ENCODE assay signal across 1 cellular context in the genomic region with DNA sequence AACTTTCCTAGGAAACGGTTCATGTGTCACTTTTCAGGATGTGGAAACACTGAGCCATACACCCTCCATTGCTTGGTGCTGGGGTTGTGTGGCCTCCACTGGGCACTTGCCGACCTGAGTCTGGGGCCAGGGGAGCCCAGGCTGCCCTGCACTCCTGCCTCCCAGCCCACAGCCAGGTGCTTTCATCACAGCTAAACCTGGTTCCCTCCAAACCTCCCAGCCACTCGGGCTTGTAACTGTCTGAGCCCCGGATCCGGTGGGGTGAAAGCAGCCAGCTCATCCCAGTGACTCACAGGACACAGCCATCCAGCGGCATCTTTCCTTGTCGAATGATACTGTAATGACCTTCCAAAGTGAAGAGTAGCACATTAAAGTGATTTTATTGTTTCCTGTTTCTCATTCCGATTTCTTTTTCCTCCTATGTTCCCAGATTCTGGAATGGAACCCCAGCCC.
A peak's percentile ranks its signal among the peaks of the same experiment; 100 is the strongest.
TF ChIP-seq lines count a peak whose summit lies in the region.

No MANE protein-coding gene starts in this region.

TF ChIP-seq in HepG2, 621 proteins besides CTCF, POLR2A, EP300 and RAD21:
- peak; percentile 58 for TF ChIP-seq AGO2 (optimal IDR thresholded peaks at IDR 0.05; ENCODE audit: low read depth, low read length)
- 0 out of 2 replicates have a peak, but pooled peaks have one; percentile 24 for TF ChIP-seq ZNF777 (CRISPR knock-in tag; IDR thresholded peaks at IDR 0.05)
- 0 out of 2 replicates have a peak, but pooled peaks have one; percentile 25 for TF ChIP-seq NRL (CRISPR knock-in tag; IDR thresholded peaks at IDR 0.05; ENCODE audit: borderline replicate concordance)
- 0 out of 2 replicates have a peak, but pooled peaks have one; percentile 15 for TF ChIP-seq POLR2G (IDR thresholded peaks at IDR 0.05; ENCODE audit: low read depth, low read length)
- peak; percentile 96 for TF ChIP-seq RBM22 (optimal IDR thresholded peaks at IDR 0.05; ENCODE audit: low read length)
- TF ChIP-seq GFI1 (CRISPR knock-in tag; IDR thresholded peaks at IDR 0.05; ENCODE audit: borderline replicate concordance), result no peak
- TF ChIP-seq THYN1 (CRISPR knock-in tag; IDR thresholded peaks at IDR 0.05; ENCODE audit: borderline replicate concordance, low read depth), result no peak
- peak; percentile 35 for TF ChIP-seq RBM39 (IDR thresholded peaks at IDR 0.05; ENCODE audit: low read depth, low read length, poor library complexity, severe bottlenecking)
- no peak for TF ChIP-seq MZF1 (CRISPR knock-in tag; IDR thresholded peaks at IDR 0.05; ENCODE audit: borderline replicate concordance)
- no peak for TF ChIP-seq ZNF253 (CRISPR knock-in tag; IDR thresholded peaks at IDR 0.05; ENCODE audit: borderline replicate concordance)
- TF ChIP-seq KAT2B (IDR thresholded peaks at IDR 0.05; ENCODE audit: borderline replicate concordance, low read depth, low read length), result no peak
- 0 out of 2 replicates have a peak, but pooled peaks have one; percentile 4 for TF ChIP-seq ZFP91 (CRISPR knock-in tag; IDR thresholded peaks at IDR 0.05; ENCODE audit: borderline replicate concordance)
- peak; percentile 28; the same call in 1 of the 2 replicates for TF ChIP-seq ZFY (CRISPR knock-in tag; IDR thresholded peaks at IDR 0.05)
- 0 out of 2 replicates have a peak, but pooled peaks have one; percentile 32 for TF ChIP-seq ZNF746 (CRISPR knock-in tag; IDR thresholded peaks at IDR 0.05)
- TF ChIP-seq ZBTB38 (CRISPR knock-in tag; IDR thresholded peaks at IDR 0.05), result 0 out of 2 replicates have a peak, but pooled peaks have one; percentile 2
- peak; percentile 28; the same call in 1 of the 2 replicates for TF ChIP-seq ZNF574 (CRISPR knock-in tag; IDR thresholded peaks at IDR 0.05)
